In genomic region chr6:6006428-6007310, GRCh38 we compare ENCODE assay signal across 8 cellular contexts. TPM values are rescaled to one million over a fixed set of nuclear protein-coding genes. Genes with fewer than 3 reads are reported as not detected.
DNase-seq lines count a peak whose midpoint lies in the region; ATAC-seq lines count a peak whose summit lies in the region.

A gene with protein sequence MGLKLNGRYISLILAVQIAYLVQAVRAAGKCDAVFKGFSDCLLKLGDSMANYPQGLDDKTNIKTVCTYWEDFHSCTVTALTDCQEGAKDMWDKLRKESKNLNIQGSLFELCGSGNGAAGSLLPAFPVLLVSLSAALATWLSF (minus strand): TSS chr6:6006925. CDS start chr6:6006749, 176 bp downstream.

- H3K27me3 ChIP-seq in NT2/D1 (ENCODE audit: insufficient read depth, insufficient read length): peaks cover 83% of the 10 kb centered on the region
- peaks cover 69 to 88% of the 10 kb centered on the region in 2 donors for H3K27me3 ChIP-seq in duodenal mucosa (ENCODE audit: control insufficient read depth in 1 of 2, insufficient read depth in 2 of 2, low read length in 2 of 2)

- ATAC-seq in naive B cell (ENCODE audit: low read depth in 2 of 2): no peak
- no peak for ATAC-seq in HG03159 (IDR thresholded peaks at IDR 0.05; ENCODE audit: unreplicated experiment)
- no peak for ATAC-seq in GM21723 (IDR thresholded peaks at IDR 0.05; ENCODE audit: unreplicated experiment)
- ATAC-seq in HG02852 (IDR thresholded peaks at IDR 0.05; ENCODE audit: unreplicated experiment): no peak

- intact Hi-C loops in activated CD4-positive, alpha-beta T cell treated with anti-CD3 and anti-CD28 coated beads, Interleukin-2, amount 10 ng/mL, durations not matched to agents 24 days and 14 days (cut with micrococcal nuclease): loop anchor here (5.0 to 10.0 kb wide), 2 partner anchors 541 to 922 kb away; partner anchors contain the start of gene PPP1R3G

- DNase-seq in activated CD4-positive, alpha-beta T cell treated with anti-CD3 and anti-CD28 coated beads, Interleukin-2, amount 10 ng/mL, durations not matched to agents 24 days and 14 days: no peak
- no peak for DNase-seq in activated CD4-positive, alpha-beta T cell treated with anti-CD3 and anti-CD28 coated beads, Interleukin-2, amount 50 U/mL, for 1 hour
- DNase-seq in NT2/D1 (ENCODE audit: low read depth, low spot score) (no peak), naive B cell (no peak)

- H3K9ac ChIP-seq in NT2/D1 (ENCODE audit: insufficient read length, low read depth): no peak within 1 kb of the TSS
- H3K9ac ChIP-seq in duodenal mucosa (ENCODE audit: low read depth in 1 of 2, low read length in 2 of 2): no peak within 1 kb of the TSS

- H3K9me3 ChIP-seq in NT2/D1 (ENCODE audit: insufficient read depth, low read length) (no peaks in the 10 kb centered on the region), duodenal mucosa (ENCODE audit: control insufficient read depth in 1 of 2, low read length in 2 of 2) (peaks cover 0 to 5% of the 10 kb centered on the region in 2 donors)

- peak within 1 kb of the TSS; percentile 74 for H3K4me3 Mint-ChIP-seq in activated CD4-positive, alpha-beta T cell treated with anti-CD3 and anti-CD28 coated beads, Interleukin-2, amount 10 ng/mL, durations not matched to agents 24 days and 14 days
- peak within 1 kb of the TSS; percentile 72 to 88 (median 82) for H3K4me3 Mint-ChIP-seq in naive B cell

- peaks cover 43% of the 10 kb centered on the region for H3K4me1 Mint-ChIP-seq in activated CD4-positive, alpha-beta T cell treated with anti-CD3 and anti-CD28 coated beads, Interleukin-2, amount 10 ng/mL, durations not matched to agents 24 days and 14 days
- H3K4me1 Mint-ChIP-seq in naive B cell: peaks cover 49 to 62% (median 50%) of the 10 kb centered on the region in 3 donors

- H3K4me1 ChIP-seq in NT2/D1 (ENCODE audit: insufficient read depth, insufficient read length) (peaks cover 3% of the 10 kb centered on the region), duodenal mucosa (ENCODE audit: control insufficient read depth in 1 of 2, insufficient read depth in 2 of 2, low read length in 2 of 2) (peaks cover 19 to 37% of the 10 kb centered on the region in 2 donors)

- H3K9me3 Mint-ChIP-seq in activated CD4-positive, alpha-beta T cell treated with anti-CD3 and anti-CD28 coated beads, Interleukin-2, amount 10 ng/mL, durations not matched to agents 24 days and 14 days: peaks cover 17% of the 10 kb centered on the region
- peaks cover 8 to 31% (median 28%) of the 10 kb centered on the region in 7 donors for H3K9me3 Mint-ChIP-seq in naive B cell

- H3K27ac ChIP-seq in duodenal mucosa (ENCODE audit: low read depth, low read length): no peak within 1 kb of the TSS

- H3K36me3 Mint-ChIP-seq in activated CD4-positive, alpha-beta T cell treated with anti-CD3 and anti-CD28 coated beads, Interleukin-2, amount 10 ng/mL, durations not matched to agents 24 days and 14 days (ENCODE audit: low read depth): peaks cover 13% of the 10 kb centered on the region
- peaks cover 8 to 38% of the 10 kb centered on the region in 2 donors for H3K36me3 Mint-ChIP-seq in naive B cell

- peak within 1 kb of the TSS; percentile 84 for H3K27ac Mint-ChIP-seq in activated CD4-positive, alpha-beta T cell treated with anti-CD3 and anti-CD28 coated beads, Interleukin-2, amount 10 ng/mL, durations not matched to agents 24 days and 14 days
- peak within 1 kb of the TSS in 4 of 6 donors; percentile 87 to 99 (median 96) for H3K27ac Mint-ChIP-seq in naive B cell

- H3K4me3 ChIP-seq in NT2/D1 (ENCODE audit: insufficient read length, low read depth) (peak within 1 kb of the TSS; percentile 34), duodenal mucosa (ENCODE audit: low read depth in 1 of 2, low read length in 2 of 2) (peak within 1 kb of the TSS; percentile 66 to 74)

- peaks cover 73% of the 10 kb centered on the region for H3K27me3 Mint-ChIP-seq in activated CD4-positive, alpha-beta T cell treated with anti-CD3 and anti-CD28 coated beads, Interleukin-2, amount 10 ng/mL, durations not matched to agents 24 days and 14 days
- H3K27me3 Mint-ChIP-seq in naive B cell: peaks cover 48 to 80% (median 76%) of the 10 kb centered on the region in 3 donors

- H3K36me3 ChIP-seq in NT2/D1 (ENCODE audit: insufficient read depth, insufficient read length, low read length) (no peaks in the 10 kb centered on the region), duodenal mucosa (ENCODE audit: control insufficient read depth in 1 of 2, insufficient read depth in 2 of 2, low read length in 2 of 2) (no peaks in the 10 kb centered on the region)

RNA-seq across cellular contexts. Expression of the gene that starts here (rescaled TPM):
- total RNA-seq in activated CD4-positive, alpha-beta T cell treated with anti-CD3 and anti-CD28 coated beads, Interleukin-2, amount 10 ng/mL, durations not matched to agents 24 days and 14 days: 4.0 and 4.8 TPM in 2 replicates
- polyA plus RNA-seq in naive B cell (ENCODE audit: low read depth in 6 of 6): not detected
